Comparison of ENCODE assay signal across 13 cellular contexts in genomic region chr2:70870790-70871189, GRCh38. TPM values are rescaled to one million over a fixed set of nuclear protein-coding genes. Genes with fewer than 3 reads are reported as not detected.
DNase-seq lines count a peak whose midpoint lies in the region; ATAC-seq and TF ChIP-seq lines count a peak whose summit lies in the region.
"Had no signal": no experiment of that assay in that cellular context is flagged by ENCODE, and none has a peak within 500 bp of the region (broad histone marks: within the 10 kb centered on the region; RNA-seq: fewer than 3 reads in every experiment).

No MANE protein-coding gene starts in this region.

- peaks cover 2 to 4% of the 10 kb centered on the region in 2 donors for H3K27me3 ChIP-seq in right atrium auricular region
- H3K27me3 ChIP-seq in aorta (ENCODE audit: control insufficient read depth in 1 of 2, insufficient read depth in 2 of 2, low read length in 1 of 2) = no peaks in the 10 kb centered on the region
- H3K27me3 ChIP-seq: SJCRH30 had no signal

- 46 to 55% methylated on average over 5 of the region's 5 CpGs for WGBS in aorta, 2 donors

- H3K9me3 ChIP-seq in right atrium auricular region (no peaks in the 10 kb centered on the region), aorta (ENCODE audit: control insufficient read depth, low read length) (no peaks in the 10 kb centered on the region)
- H3K9me3 ChIP-seq: HAP-1, SJCRH30 had no signal

- H3K27ac ChIP-seq in right atrium auricular region = no peak overlapping the region
- no peak overlapping the region for H3K27ac ChIP-seq in aorta (ENCODE audit: low read depth in 1 of 2, low read length in 2 of 2)
- H3K27ac ChIP-seq: SJCRH30 had no signal

- TF ChIP-seq CTCF in right atrium auricular region (IDR thresholded peaks at IDR 0.05) = no peak

- no peaks in the 10 kb centered on the region for H3K36me3 ChIP-seq in right atrium auricular region
- H3K36me3 ChIP-seq in aorta (ENCODE audit: control insufficient read depth in 1 of 2, insufficient read depth in 2 of 2, low read length in 1 of 2) = no peaks in the 10 kb centered on the region
- H3K36me3 ChIP-seq: HAP-1, SJCRH30 had no signal

- DNase-seq in right atrium auricular region (ENCODE audit: low spot score) (peak; percentile 51), cardiac septum (ENCODE audit: low spot score) (no peak), NCI-H1105 (lab: John Stamatoyannopoulos, UW) (peak; percentile 27), NCI-H82 treated with DMSO at 0.1 percent for 48 hours (lab: John Stamatoyannopoulos, UW; ENCODE audit: unreplicated experiment) (peak; percentile 72), aorta (no peak), NCI-H226 (no peak)
- no peak for DNase-seq in activated CD8-positive, alpha-beta memory T cell treated with anti-CD3 and anti-CD28 coated beads, Interleukin-2, amount 50 U/mL, for 48 hours

- ATAC-seq in aorta (ENCODE audit: low FRiP score) = peak; percentile 9

- intact Hi-C loops in cardiac septum (cut with DNase I) (loop anchor here (1.0 to 2.0 kb wide), 2 partner anchors 49 to 76 kb away; no protein-coding TSS in a partner anchor), aorta (cut with DNase I) (loop anchor here (1.0 to 5.0 kb wide), 3 partner anchors 52 to 79 kb away; no protein-coding TSS in a partner anchor)

- peaks cover 0 to 10% of the 10 kb centered on the region in 2 donors for H3K4me1 ChIP-seq in right atrium auricular region
- H3K4me1 ChIP-seq in aorta (ENCODE audit: control insufficient read depth in 1 of 2, insufficient read depth in 2 of 2, low read length in 2 of 2) = no peaks in the 10 kb centered on the region

- H3K4me3 ChIP-seq in right atrium auricular region = no peak overlapping the region
- H3K4me3 ChIP-seq in aorta (ENCODE audit: low read length in 2 of 2) = no peak overlapping the region

RNA-seq across cellular contexts. Expression of gene VAX2, which starts 29.6 kb away (rescaled TPM):
- under 1 TPM; 0.70 to 0.86 TPM for total RNA-seq in right atrium auricular region
- 0.27 TPM for total RNA-seq in cardiac septum
- total RNA-seq in aorta = 1 to 10 TPM in 1 of 2 donors, under 1 TPM in 1; 0.39 to 1.2 TPM
- 1 to 10 TPM in 1 of 2 donors, not detected in 1; 1.8 TPM for polyA plus RNA-seq in aorta
- total RNA-seq: MCF 10A, PC-3 had no signal
- polyA plus RNA-seq: CD14-positive monocyte had no signal

RNA-seq across cellular contexts. Expression of gene CD207, which starts 35.2 kb away (rescaled TPM):
- total RNA-seq in right atrium auricular region (not detected), cardiac septum (0.16 TPM), aorta (under 1 TPM in 1 of 2 donors, not detected in 1; 0.78 TPM)
- polyA plus RNA-seq in aorta = not detected
- total RNA-seq: Daoy, MCF 10A, PC-3, SJCRH30 had no signal
- polyA plus RNA-seq: CD14-positive monocyte had no signal

RNA-seq across cellular contexts. Expression of gene CLEC4F, which starts 50.4 kb away (rescaled TPM):
- total RNA-seq in right atrium auricular region = under 1 TPM in 1 of 2 donors, not detected in 1; 0.16 TPM
- total RNA-seq in cardiac septum = 0.13 TPM
- under 1 TPM in 1 of 2 donors, not detected in 1; 0.72 TPM for total RNA-seq in aorta
- not detected for polyA plus RNA-seq in aorta
- total RNA-seq: Daoy, MCF 10A, PC-3, SJCRH30 had no signal

Comparison
In these comparisons a context has a peak if more than half of its experiments do, and no peak if none do; other contexts are left out.
1. DNase-seq: peak in right atrium auricular region (single experiment), NCI-H1105 (single experiment) and NCI-H82 treated with DMSO at 0.1 percent for 48 hours (single experiment); none in cardiac septum (single experiment), aorta (0 of 2), activated CD8-positive, alpha-beta memory T cell treated with anti-CD3 and anti-CD28 coated beads, Interleukin-2, amount 50 U/mL, for 48 hours (single experiment) and NCI-H226 (single experiment).